ENCODE assay signal across 8 cellular contexts in genomic region chr4:137819964-137820383, GRCh38.
A peak's percentile ranks its signal among the peaks of the same experiment; 100 is the strongest.
DNase-seq lines count a peak whose midpoint lies in the region; ATAC-seq and TF ChIP-seq lines count a peak whose summit lies in the region.

No MANE protein-coding gene starts in this region.

- H3K27ac ChIP-seq in prostate gland (no peak overlapping the region), tibial nerve (no peak overlapping the region)

- H3K27me3 Mint-ChIP-seq in endothelial cell (ENCODE audit: unreplicated experiment), result no peaks in the 10 kb centered on the region

- no peaks in the 10 kb centered on the region for H3K4me1 Mint-ChIP-seq in endothelial cell (ENCODE audit: unreplicated experiment)

- H3K27me3 ChIP-seq in prostate gland (replicated peaks; ENCODE audit: insufficient read depth) (no peaks in the 10 kb centered on the region), tibial nerve (no peaks in the 10 kb centered on the region)

- H3K36me3 ChIP-seq in prostate gland (no peaks in the 10 kb centered on the region), tibial nerve (no peaks in the 10 kb centered on the region)

- intact Hi-C loops in prostate gland (cut with DNase I), result no loop called here

- 78% methylated on average over 1 of the region's 1 CpG for WGBS in prostate gland
- 88 to 94% methylated on average over 1 of the region's 1 CpG for WGBS in tibial nerve, 2 donors

- H3K36me3 Mint-ChIP-seq in endothelial cell (ENCODE audit: low read depth, unreplicated experiment), result no peaks in the 10 kb centered on the region

- TF ChIP-seq POLR2A in prostate gland (IDR thresholded peaks at IDR 0.05), result no peak
- no peak for TF ChIP-seq POLR2A in tibial nerve (IDR thresholded peaks at IDR 0.05)

- TF ChIP-seq CTCF in endothelial cell (IDR thresholded peaks at IDR 0.05; ENCODE audit: unreplicated experiment), result no peak
- peak in 3 of 4 experiments; percentile 43 to 57 (median 56) for TF ChIP-seq CTCF in prostate gland (IDR thresholded peaks at IDR 0.05)
- TF ChIP-seq CTCF in tibial nerve (IDR thresholded peaks at IDR 0.05), result no peak

- peak; percentile 91 for ATAC-seq in GM18909 (IDR thresholded peaks at IDR 0.05; ENCODE audit: poor library complexity, unreplicated experiment)
- ATAC-seq in HG03135 (IDR thresholded peaks at IDR 0.05; ENCODE audit: unreplicated experiment), result peak; percentile 77

- TF ChIP-seq EP300 in tibial nerve (IDR thresholded peaks at IDR 0.05), result no peak

- peak; percentile 56 for DNase-seq in D341Med (ENCODE audit: low spot score)
- peak; percentile 65 for DNase-seq in NCI-H82 (lab: John Stamatoyannopoulos, UW)
- peak; percentile 33 for DNase-seq in endothelial cell (ENCODE audit: low spot score)
- DNase-seq in prostate gland (ENCODE audit: low spot score), result peak; percentile 9
- DNase-seq in superior temporal gyrus (ENCODE audit: extremely low spot score), result no peak
- no peak for DNase-seq in tibial nerve (ENCODE audit: low spot score in 2 of 2)

- H3K4me1 ChIP-seq in prostate gland (replicated peaks), result no peaks in the 10 kb centered on the region
- H3K4me1 ChIP-seq in tibial nerve, result no peaks in the 10 kb centered on the region

- H3K4me3 ChIP-seq in prostate gland (no peak overlapping the region), tibial nerve (no peak overlapping the region)

- H3K27ac Mint-ChIP-seq in endothelial cell (ENCODE audit: unreplicated experiment), result no peak overlapping the region

- H3K9me3 ChIP-seq in prostate gland (no peaks in the 10 kb centered on the region), tibial nerve (peaks cover 0 to 13% (median 1%) of the 10 kb centered on the region in 4 donors)

- H3K4me3 Mint-ChIP-seq in endothelial cell (ENCODE audit: unreplicated experiment), result no peak overlapping the region

- no peaks in the 10 kb centered on the region for H3K9me3 Mint-ChIP-seq in endothelial cell (ENCODE audit: unreplicated experiment)

Comparison
In these comparisons a context has a peak if more than half of its experiments do, and no peak if none do; other contexts are left out.
1. DNase-seq: peak in D341Med (single experiment), NCI-H82 (single experiment), endothelial cell (single experiment) and prostate gland (single experiment); none in superior temporal gyrus (single experiment) and tibial nerve (0 of 2).
2. CTCF ChIP-seq: peak in prostate gland (3 of 4); none in endothelial cell (single experiment) and tibial nerve (0 of 5).